ENCODE assay signal across 1 cellular context in genomic region chr5:85452322-85453025, GRCh38.
TF ChIP-seq lines count a peak whose summit lies in the region.

No MANE protein-coding gene starts in this region.

TF ChIP-seq in K562, 482 proteins besides CTCF, POLR2A, EP300 and RAD21 (continued from another document and continues in another):
- no peak for TF ChIP-seq MGA (IDR thresholded peaks at IDR 0.05)
- TF ChIP-seq ZNF583 (CRISPR knock-in tag; IDR thresholded peaks at IDR 0.05): no peak
- no peak for TF ChIP-seq PBX2 (CRISPR knock-in tag; IDR thresholded peaks at IDR 0.05; ENCODE audit: low read depth)
- peak; percentile 40; the same call in 1 of the 2 replicates for TF ChIP-seq PBX2 (tag; conservative IDR thresholded peaks at IDR 0.05; ENCODE audit: low read depth)
- TF ChIP-seq ZNF431 (CRISPR knock-in tag; IDR thresholded peaks at IDR 0.05): no peak
- no peak for TF ChIP-seq MXI1 (IDR thresholded peaks at IDR 0.05; ENCODE audit: low read depth, low read length)
- no peak for TF ChIP-seq ZNF780A (CRISPR knock-in tag; IDR thresholded peaks at IDR 0.05)
- no peak for TF ChIP-seq CEBPB (tag; IDR thresholded peaks at IDR 0.05)
- TF ChIP-seq MEF2A (IDR thresholded peaks at IDR 0.05; ENCODE audit: control insufficient read depth, low read depth, low read length): peak; percentile 25; the same call in 1 of the 2 replicates
- TF ChIP-seq SMAD4 (CRISPR knock-in tag; conservative IDR thresholded peaks at IDR 0.05): no peak
- TF ChIP-seq MAZ (CRISPR knock-in tag; conservative IDR thresholded peaks at IDR 0.05 in 1 of 2, IDR thresholded peaks at IDR 0.05 in 1 of 2): no peak; a peak in 1 of 4 replicates
- TF ChIP-seq CBX5 (IDR thresholded peaks at IDR 0.05; ENCODE audit: borderline replicate concordance, low read depth): no peak
- TF ChIP-seq GATAD2B (IDR thresholded peaks at IDR 0.05; ENCODE audit: borderline replicate concordance): no peak
- no peak for TF ChIP-seq E2F6 (IDR thresholded peaks at IDR 0.05; ENCODE audit: borderline replicate concordance in 1 of 2, extremely low read depth in 1 of 2, insufficient read depth in 1 of 2, insufficient read length in 1 of 2, low read depth in 1 of 2, low read length in 1 of 2, poor library complexity in 1 of 2, severe bottlenecking in 1 of 2)
- TF ChIP-seq ZNF280B (CRISPR knock-in tag; IDR thresholded peaks at IDR 0.05): no peak
- TF ChIP-seq MYC (IDR thresholded peaks at IDR 0.05; ENCODE audit: low read depth, low read length): no peak
- TF ChIP-seq MYC (CRISPR knock-in tag; IDR thresholded peaks at IDR 0.05; ENCODE audit: borderline replicate concordance, low read depth): no peak
- TF ChIP-seq STAT6 (CRISPR knock-in tag; IDR thresholded peaks at IDR 0.05): no peak
- no peak for TF ChIP-seq NFRKB (IDR thresholded peaks at IDR 0.05; ENCODE audit: low read depth)
- no peak for TF ChIP-seq CCNT2 (IDR thresholded peaks at IDR 0.05; ENCODE audit: borderline replicate concordance, extremely low read depth, insufficient read length, low read depth, low read length)
- TF ChIP-seq ZNF174 (CRISPR knock-in tag; IDR thresholded peaks at IDR 0.05): no peak
- no peak for TF ChIP-seq ILK (tag; IDR thresholded peaks at IDR 0.05; ENCODE audit: borderline replicate concordance, low read depth)
- no peak for TF ChIP-seq TGIF2 (CRISPR knock-in tag; IDR thresholded peaks at IDR 0.05)
- TF ChIP-seq PKNOX1 (IDR thresholded peaks at IDR 0.05): peak; percentile 64; the same call in 1 of the 2 replicates
- TF ChIP-seq MED1 (CRISPR knock-in tag; IDR thresholded peaks at IDR 0.05; ENCODE audit: borderline replicate concordance): no peak
- no peak for TF ChIP-seq ZKSCAN1 (IDR thresholded peaks at IDR 0.05; ENCODE audit: low read depth, low read length)
- no peak for TF ChIP-seq SNIP1 (IDR thresholded peaks at IDR 0.05; ENCODE audit: low read depth)
- TF ChIP-seq EZH2 (IDR thresholded peaks at IDR 0.05; ENCODE audit: borderline replicate concordance, low read depth, low read length): no peak
- no peak for TF ChIP-seq RERE (CRISPR knock-in tag; IDR thresholded peaks at IDR 0.05; ENCODE audit: borderline replicate concordance)
